25 cellular contexts compared by ENCODE assay signal in the genomic region with DNA sequence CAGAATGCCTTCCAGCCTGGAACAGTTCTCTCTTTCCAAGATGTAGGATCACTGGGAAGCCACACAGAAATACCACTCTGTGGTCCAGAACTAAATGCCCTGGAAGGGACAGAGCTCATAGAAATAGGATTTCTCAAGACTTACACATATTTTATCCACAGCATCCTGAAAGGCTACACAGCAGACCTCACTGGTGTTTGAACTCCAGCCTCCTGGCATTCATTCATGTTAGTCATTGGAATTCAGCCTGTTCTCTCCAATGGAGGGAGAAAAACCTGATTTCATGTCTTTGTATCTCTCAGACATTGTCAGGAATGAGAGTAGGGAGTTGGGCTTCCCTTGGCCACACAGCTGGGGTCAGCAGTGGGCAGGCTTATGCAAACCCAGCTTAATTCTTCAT.
DNase-seq lines count a peak whose midpoint lies in the region; ATAC-seq and TF ChIP-seq lines count a peak whose summit lies in the region.
"Had no signal": no experiment of that assay in that cellular context is flagged by ENCODE, and none has a peak within 500 bp of the region (broad histone marks: within the 10 kb centered on the region; RNA-seq: fewer than 3 reads in every experiment).

No MANE protein-coding gene starts in this region.

- H3K27ac Mint-ChIP-seq in HFFc6 = no peak overlapping the region
- H3K27ac Mint-ChIP-seq: CD14-positive monocyte; CD8-positive, alpha-beta memory T cell; GM23338; H9; IgD-negative memory B cell had no signal

- TF ChIP-seq CTCF in HFFc6 (IDR thresholded peaks at IDR 0.05) (no peak), fibroblast of mammary gland (conservative IDR thresholded peaks at IDR 0.05; ENCODE audit: control insufficient read depth, insufficient read depth, low read depth, low read length) (no peak), gastroesophageal sphincter (IDR thresholded peaks at IDR 0.05) (no peak)

- no peak for TF ChIP-seq POLR2A in gastroesophageal sphincter (IDR thresholded peaks at IDR 0.05)

- no peak overlapping the region for H3K4me3 Mint-ChIP-seq in HFFc6
- H3K4me3 Mint-ChIP-seq: CD14-positive monocyte; CD8-positive, alpha-beta memory T cell; GM23338; H9; IgD-negative memory B cell had no signal

- no peak for TF ChIP-seq EP300 in gastroesophageal sphincter (IDR thresholded peaks at IDR 0.05)

- H3K4me1 Mint-ChIP-seq in HFFc6 (ENCODE audit: low read depth) = no peaks in the 10 kb centered on the region
- H3K4me1 Mint-ChIP-seq: CD14-positive monocyte; CD8-positive, alpha-beta memory T cell; H9 had no signal

- H3K27me3 ChIP-seq in gastroesophageal sphincter = no peaks in the 10 kb centered on the region
- H3K27me3 ChIP-seq: BE2C had no signal

- H3K4me1 ChIP-seq in gastroesophageal sphincter = no peaks in the 10 kb centered on the region
- H3K4me1 ChIP-seq: BE2C had no signal

- DNase-seq in AG20443 (ENCODE audit: low spot score) (peak; percentile 47), HFFc6 (peak; percentile 5), fibroblast of mammary gland (ENCODE audit: low read depth) (peak; percentile 36), stromal cell of bone marrow (ENCODE audit: low read depth) (peak; percentile 5), dedifferentiated amniotic fluid mesenchymal stem cell (ENCODE audit: extremely low spot score) (no peak)
- DNase-seq: BE2C; CD8-positive, alpha-beta memory T cell; DMS79 treated with DMSO at 0.1 percent for 48 hours; H9; NCI-H1105; NCI-H146; NCI-H1930; NCI-H2107; NCI-H446; NCI-H524 treated with DMSO at 0.1 percent for 48 hours; NK-92 treated with Interleukin-12 subunit alpha and Interleukin-12 subunit beta, amount 100 ng/mL, for 24 hours; PC-3; SK-N-SH; SW 1271 had no signal

- H3K36me3 Mint-ChIP-seq in HFFc6 (ENCODE audit: low read depth) = no peaks in the 10 kb centered on the region; the same call in 1 of the 2 replicates
- H3K36me3 Mint-ChIP-seq: CD14-positive monocyte; CD8-positive, alpha-beta memory T cell; IgD-negative memory B cell had no signal

- no peak overlapping the region for H3K27ac ChIP-seq in gastroesophageal sphincter
- H3K27ac ChIP-seq: KMS-11 had no signal

- H3K9me3 Mint-ChIP-seq in HFFc6 = peaks cover 6% of the 10 kb centered on the region

- no peaks in the 10 kb centered on the region for H3K36me3 ChIP-seq in gastroesophageal sphincter
- H3K36me3 ChIP-seq: BE2C had no signal

- ATAC-seq in GM21360 (IDR thresholded peaks at IDR 0.05; ENCODE audit: unreplicated experiment) = no peak
- ATAC-seq in gastroesophageal sphincter = no peak
- ATAC-seq: GM23338, PC-3 had no signal

- no peaks in the 10 kb centered on the region for H3K9me3 ChIP-seq in gastroesophageal sphincter
- H3K9me3 ChIP-seq: BE2C, SK-N-SH had no signal

- H3K4me3 ChIP-seq in fibroblast of mammary gland (ENCODE audit: control insufficient read depth, low read depth, low read length) (no peak overlapping the region), gastroesophageal sphincter (no peak overlapping the region)
- H3K4me3 ChIP-seq: GM23338 had no signal

- H3K27me3 Mint-ChIP-seq in HFFc6 (ENCODE audit: insufficient read depth) = no peaks in the 10 kb centered on the region; the same call in 1 of the 2 replicates
